ENCODE assay signal across 12 cellular contexts in genomic region chr16:77993111-77993571, GRCh38. TPM values are rescaled to one million over a fixed set of nuclear protein-coding genes. Genes with fewer than 3 reads are reported as not detected.
DNase-seq lines count a peak whose midpoint lies in the region; ATAC-seq, FAIRE-seq and TF ChIP-seq lines count a peak whose summit lies in the region.
"Had no signal": no experiment of that assay in that cellular context is flagged by ENCODE, and none has a peak within 500 bp of the region (broad histone marks: within the 10 kb centered on the region; RNA-seq: fewer than 3 reads in every experiment).

No MANE protein-coding gene starts in this region.

- H3K9me3 ChIP-seq in right atrium auricular region (peaks cover 0 to 15% of the 10 kb centered on the region in 2 donors), suprapubic skin (no peaks in the 10 kb centered on the region), small intestine (ENCODE audit: control insufficient read depth, low read depth) (no peaks in the 10 kb centered on the region)

- intact Hi-C loops in Calu3 (cut with micrococcal nuclease; ENCODE audit: unreplicated experiment): no loop called here

- H3K27me3 ChIP-seq in right atrium auricular region: no peaks in the 10 kb centered on the region
- no peaks in the 10 kb centered on the region for H3K27me3 ChIP-seq in suprapubic skin
- no peaks in the 10 kb centered on the region for H3K27me3 ChIP-seq in small intestine (ENCODE audit: control insufficient read depth in 2 of 2, insufficient read depth in 2 of 2, low read length in 2 of 2)

- H3K27ac ChIP-seq in right atrium auricular region: peak overlapping the region; percentile 35 to 64
- peak overlapping the region; percentile 6 for H3K27ac ChIP-seq in suprapubic skin
- H3K27ac ChIP-seq in small intestine (ENCODE audit: low read depth in 1 of 2, low read length in 1 of 2): peak overlapping the region in 1 of 2 donors; percentile 85

- H3K27ac Mint-ChIP-seq in WTC11: peak overlapping the region; percentile 90
- no peak overlapping the region for H3K27ac Mint-ChIP-seq in Calu3 (ENCODE audit: unreplicated experiment)
- H3K27ac Mint-ChIP-seq: activated naive CD8-positive, alpha-beta T cell treated with anti-CD3 and anti-CD28 coated beads, Interleukin-2, amount 10 ng/mL, durations not matched to agents 7 days and 5 days had no signal

- H3K36me3 ChIP-seq in right atrium auricular region: no peaks in the 10 kb centered on the region
- H3K36me3 ChIP-seq in suprapubic skin: no peaks in the 10 kb centered on the region
- no peaks in the 10 kb centered on the region for H3K36me3 ChIP-seq in small intestine (ENCODE audit: control insufficient read depth in 2 of 2, insufficient read depth in 2 of 2, low read length in 2 of 2)

- peak; percentile 78 for DNase-seq in H4 (ENCODE audit: low spot score)
- DNase-seq in WTC11 (ENCODE audit: low spot score): no peak
- no peak for DNase-seq in right atrium auricular region (ENCODE audit: low spot score)
- no peak for DNase-seq in suprapubic skin (ENCODE audit: low spot score in 2 of 2)
- no peak for DNase-seq in Calu3
- DNase-seq in small intestine: no peak
- DNase-seq: activated naive CD8-positive, alpha-beta T cell treated with anti-CD3 and anti-CD28 coated beads, Interleukin-2, amount 10 ng/mL, durations not matched to agents 7 days and 5 days had no signal

- TF ChIP-seq POLR2A in suprapubic skin (IDR thresholded peaks at IDR 0.05): no peak

- H3K27me3 Mint-ChIP-seq in WTC11 (ENCODE audit: low read depth) (peaks cover 12% of the 10 kb centered on the region), Calu3 (ENCODE audit: unreplicated experiment) (peaks cover 30% of the 10 kb centered on the region)

- CTCF ChIA-PET in WTC11 (lab: Charles Lee): interaction anchor here (0.7 to 3.9 kb wide), 11 partner anchors 9 to 106 kb away, joined by 3 to 38 read pairs (median 4); partner anchors contain the start of gene WWOX
- CTCF ChIA-PET in Calu3 (lab: Charles Lee): no interaction called here

- WGBS in suprapubic skin: 29% methylated on average over 3 of the region's 3 CpGs
- WGBS in small intestine, 3 donors: 43 to 52% (median 46%) methylated on average over 3 of the region's 3 CpGs

- H3K4me1 Mint-ChIP-seq in WTC11: peaks cover 54% of the 10 kb centered on the region
- no peaks in the 10 kb centered on the region for H3K4me1 Mint-ChIP-seq in Calu3 (ENCODE audit: low read depth, unreplicated experiment)

- H3K4me1 ChIP-seq in right atrium auricular region (peaks cover 0 to 7% of the 10 kb centered on the region in 2 donors), suprapubic skin (peaks cover 3% of the 10 kb centered on the region), small intestine (ENCODE audit: control insufficient read depth in 2 of 2, insufficient read depth in 1 of 2, low read depth in 1 of 2, low read length in 1 of 2) (no peaks in the 10 kb centered on the region)

- H3K4me3 Mint-ChIP-seq in WTC11 (no peak overlapping the region), Calu3 (ENCODE audit: low read depth, unreplicated experiment) (no peak overlapping the region)
- H3K4me3 Mint-ChIP-seq: activated naive CD8-positive, alpha-beta T cell treated with anti-CD3 and anti-CD28 coated beads, Interleukin-2, amount 10 ng/mL, durations not matched to agents 7 days and 5 days had no signal

- H3K36me3 Mint-ChIP-seq in WTC11 (peaks cover 35% of the 10 kb centered on the region), Calu3 (ENCODE audit: insufficient read depth, unreplicated experiment) (no peaks in the 10 kb centered on the region)
- H3K36me3 Mint-ChIP-seq: activated naive CD8-positive, alpha-beta T cell treated with anti-CD3 and anti-CD28 coated beads, Interleukin-2, amount 10 ng/mL, durations not matched to agents 7 days and 5 days had no signal

- no peak for TF ChIP-seq CTCF in WTC11 (IDR thresholded peaks at IDR 0.05)
- TF ChIP-seq CTCF in right atrium auricular region (IDR thresholded peaks at IDR 0.05): no peak
- no peak for TF ChIP-seq CTCF in suprapubic skin (IDR thresholded peaks at IDR 0.05)
- no peak for TF ChIP-seq CTCF in Calu3 (IDR thresholded peaks at IDR 0.05; ENCODE audit: unreplicated experiment)

- H3K9me3 Mint-ChIP-seq in WTC11: peaks cover 30% of the 10 kb centered on the region
- H3K9me3 Mint-ChIP-seq in Calu3 (ENCODE audit: low read depth, unreplicated experiment): peaks cover 2% of the 10 kb centered on the region

- POLR2A ChIA-PET in WTC11 (lab: Charles Lee): no interaction called here

- no TSS peak for BruUV-seq in Calu3 (replicated peaks; lab: Mats Ljungman, UMichigan)

- ATAC-seq in WTC11 (peak; percentile 59), GM21619 (IDR thresholded peaks at IDR 0.05; ENCODE audit: unreplicated experiment) (no peak), GM18870 (IDR thresholded peaks at IDR 0.05; ENCODE audit: unreplicated experiment) (no peak)

- H3K4me3 ChIP-seq in right atrium auricular region: no peak overlapping the region
- H3K4me3 ChIP-seq in suprapubic skin: no peak overlapping the region
- H3K4me3 ChIP-seq in small intestine (ENCODE audit: low read depth in 1 of 2, low read length in 2 of 2): no peak overlapping the region

- FAIRE-seq in small intestine (lab: Jason Lieb, UNC): no peak
- FAIRE-seq: RCC 7860 had no signal

- no peak for TF ChIP-seq EP300 in suprapubic skin (IDR thresholded peaks at IDR 0.05)

TF ChIP-seq in WTC11, 78 proteins besides CTCF, POLR2A, EP300 and RAD21:
- TF ChIP-seq ZNF219 (CRISPR knock-in tag; IDR thresholded peaks at IDR 0.05; ENCODE audit: borderline replicate concordance) (no peak), ZNF121 (CRISPR knock-in tag; IDR thresholded peaks at IDR 0.05) (0 out of 2 replicates have a peak, but pooled peaks have one; percentile 6)
TF ChIP-seq in WTC11: peak in this region for 1.

RNA-seq across cellular contexts. Expression of gene CLEC3A, which starts 29.2 kb away (rescaled TPM):
- 10.9 TPM in 2 replicates for total RNA-seq in H4 (2014; rRNA removed; shearing (Covaris generic))
- not detected in 3 replicates for total RNA-seq in WTC11 (2021)
- total RNA-seq in right atrium auricular region: not detected
- not detected for total RNA-seq in suprapubic skin
- not detected in 2 replicates for total RNA-seq in Calu3 (2022)
- under 1 TPM in 1 of 3 donors, not detected in 2; 0.04 TPM for polyA plus RNA-seq in small intestine
- total RNA-seq: activated naive CD8-positive, alpha-beta T cell treated with anti-CD3 and anti-CD28 coated beads, Interleukin-2, amount 10 ng/mL, durations not matched to agents 7 days and 5 days; epithelial cell of proximal tubule; lung microvascular endothelial cell had no signal

Comparison
In these comparisons a context has a peak if more than half of its experiments do, and no peak if none do; other contexts are left out.
1. RNA of gene CLEC3A, which starts 29.2 kb away (total RNA-seq): 10.9 TPM in H4; not detected in WTC11, not detected in right atrium auricular region, not detected in suprapubic skin and not detected in Calu3; every median in the first group is over 10 times any median in the second.